In genomic region chr3:23202203-23202920, GRCh38 we compare ENCODE assay signal across 8 cellular contexts. TPM values are rescaled to one million over a fixed set of nuclear protein-coding genes. Genes with fewer than 3 reads are reported as not detected.
DNase-seq lines count a peak whose midpoint lies in the region; ATAC-seq, FAIRE-seq and TF ChIP-seq lines count a peak whose summit lies in the region.

No MANE protein-coding gene starts in this region.

- H3K4me2 ChIP-seq in H1 (ENCODE audit: insufficient read depth in 1 of 2, low read depth in 2 of 2, low read length in 2 of 2): peak overlapping the region; percentile 88 to 93

- no peak overlapping the region for H3K9ac ChIP-seq in SK-N-MC (ENCODE audit: insufficient read length)
- H3K9ac ChIP-seq in H1 (replicated peaks in 1 of 4; ENCODE audit: extremely low read depth in 1 of 4, low read depth in 3 of 4, low read length in 3 of 4): peak overlapping the region in 2 of 4 experiments; percentile 14 to 70; a peak in 4 of 7 replicates

- H4K8ac ChIP-seq in H1 (ENCODE audit: extremely low read depth, insufficient read depth, low read length): peak overlapping the region; percentile 66; the same call in 1 of the 2 replicates

- H3K56ac ChIP-seq in H1 (replicated peaks; ENCODE audit: insufficient read length, low read depth, low read length): no peak overlapping the region

- TF ChIP-seq RAD21 in H1 (IDR thresholded peaks at IDR 0.05 in 1 of 2, conservative IDR thresholded peaks at IDR 0.05 in 1 of 2; ENCODE audit: low read depth in 2 of 2, low read length in 2 of 2): no peak

- TF ChIP-seq CTCF in H1 (IDR thresholded peaks at IDR 0.05; ENCODE audit: control extremely low read depth in 1 of 3, insufficient read depth in 1 of 3, low read depth in 1 of 3, low read length in 3 of 3): no peak
- TF ChIP-seq CTCF in upper lobe of right lung (IDR thresholded peaks at IDR 0.05): no peak

- H3K9me3 ChIP-seq in SK-N-MC (ENCODE audit: low read depth, low read length) (no peaks in the 10 kb centered on the region), H1 (ENCODE audit: insufficient read depth in 2 of 2, low read depth in 1 of 2, low read length in 1 of 2) (no peaks in the 10 kb centered on the region), mononuclear cell (ENCODE audit: low read depth, low read length) (no peaks in the 10 kb centered on the region), upper lobe of right lung (no peaks in the 10 kb centered on the region)

- TF ChIP-seq POLR2A in H1 (IDR thresholded peaks at IDR 0.05; ENCODE audit: control extremely low read depth in 1 of 2, low read depth in 2 of 2, low read length in 2 of 2): no peak

- CTCF ChIA-PET in H1 (lab: Charles Lee; ENCODE audit: partially characterized antibody): interaction anchor here (0.9 kb wide), 1 partner anchor 38 kb away, joined by 3 read pairs; no protein-coding TSS in a partner anchor

- peaks cover 2 to 9% (median 5%) of the 10 kb centered on the region in 4 experiments; a peak in 6 of 7 replicates for H3K4me1 ChIP-seq in H1 (replicated peaks in 1 of 4; ENCODE audit: control insufficient read depth in 3 of 4, insufficient read depth in 4 of 4, low read length in 3 of 4)
- H3K4me1 ChIP-seq in mononuclear cell (ENCODE audit: insufficient read depth, low read length): peaks cover 10% of the 10 kb centered on the region
- peaks cover 21% of the 10 kb centered on the region for H3K4me1 ChIP-seq in upper lobe of right lung

- H3K4me3 ChIP-seq in SK-N-MC: peak overlapping the region; percentile 78
- H3K4me3 ChIP-seq in H1 (ENCODE audit: extremely low read depth in 1 of 4, insufficient read depth in 2 of 4, low read depth in 3 of 4, low read length in 4 of 4): peak overlapping the region; percentile 74 to 98 (median 87)
- H3K4me3 ChIP-seq in mononuclear cell (ENCODE audit: low read length): peak overlapping the region; percentile 66
- H3K4me3 ChIP-seq in upper lobe of right lung: peak overlapping the region; percentile 83

- intact Hi-C loops in upper lobe of right lung (cut with DNase I): no loop called here

- no peak overlapping the region for H2BK120ac ChIP-seq in H1 (replicated peaks; ENCODE audit: low read depth, low read length)

- FAIRE-seq in H1 (lab: Jason Lieb, UNC): no peak

- no peak overlapping the region for H4K91ac ChIP-seq in H1 (replicated peaks; ENCODE audit: insufficient read length, low read length)

- DNase-seq in NCI-H748 (lab: John Stamatoyannopoulos, UW; ENCODE audit: unreplicated experiment) (peak; percentile 24), NCI-H748 treated with DMSO at 0.1 percent for 48 hours (lab: John Stamatoyannopoulos, UW) (no peak), SK-N-MC (ENCODE audit: low read depth, low spot score) (no peak), H1 (ENCODE audit: low read depth in 1 of 2, low spot score in 2 of 2) (peak in 1 of 2 experiments; percentile 81), upper lobe of right lung (no peak), SHP77 (lab: John Stamatoyannopoulos, UW) (no peak)

- no peak overlapping the region for H2AK5ac ChIP-seq in H1 (ENCODE audit: low read depth, low read length)

- H2BK12ac ChIP-seq in H1 (ENCODE audit: low read depth, low read length): no peak overlapping the region

- H3K79me1 ChIP-seq in H1 (ENCODE audit: low read depth, low read length): no peaks in the 10 kb centered on the region; the same call in 1 of the 2 replicates

- H2BK20ac ChIP-seq in H1 (ENCODE audit: low read length): no peak overlapping the region; the same call in 1 of the 2 replicates

- H2BK5ac ChIP-seq in H1 (ENCODE audit: low read depth, low read length): peak overlapping the region; percentile 6; the same call in 1 of the 2 replicates

- H2BK15ac ChIP-seq in H1 (ENCODE audit: low read length): no peak overlapping the region

- WGBS in H1 (ENCODE audit: extremely low coverage in 1 of 2, insufficient coverage in 1 of 2, insufficient read length in 1 of 2, insufficient replicate concordance in 2 of 2, low coverage in 1 of 2, low lambda C conversion rate in 2 of 2, missing lambda C conversion rate in 1 of 2), 2 experiments: 11% methylated on average over 34 of the region's 41 CpGs; no CpG with 5 or more reads in 1 of the 2 experiments

- no peak overlapping the region for H3K14ac ChIP-seq in H1 (ENCODE audit: insufficient read length)

- H3K18ac ChIP-seq in H1 (ENCODE audit: extremely low read depth, low read length): peak overlapping the region; percentile 81; the same call in 1 of the 2 replicates

- H3K27me3 ChIP-seq in H1 (replicated peaks in 1 of 4; ENCODE audit: control insufficient read depth in 3 of 4, extremely low read depth in 1 of 4, insufficient read depth in 3 of 4, low read length in 3 of 4) (peaks cover 0 to 13% (median 8%) of the 10 kb centered on the region in 4 experiments; a peak in 5 of 7 replicates), mononuclear cell (ENCODE audit: insufficient read depth, low read length) (peaks cover 5% of the 10 kb centered on the region), upper lobe of right lung (no peaks in the 10 kb centered on the region)

- no peak overlapping the region for H3K23ac ChIP-seq in H1 (ENCODE audit: insufficient read length)

- peak; percentile 21 for ATAC-seq in HG02763 (IDR thresholded peaks at IDR 0.05; ENCODE audit: unreplicated experiment)
- peak; percentile 45 for ATAC-seq in upper lobe of right lung

- H3K36me3 ChIP-seq in SK-N-MC (ENCODE audit: insufficient read depth, low read length): no peaks in the 10 kb centered on the region
- no peaks in the 10 kb centered on the region for H3K36me3 ChIP-seq in H1 (ENCODE audit: control insufficient read depth in 2 of 4, insufficient read depth in 4 of 4, low read length in 3 of 4)
- H3K36me3 ChIP-seq in upper lobe of right lung: no peaks in the 10 kb centered on the region

- no peak overlapping the region for H3K4ac ChIP-seq in H1 (replicated peaks; ENCODE audit: insufficient read length, low read depth, low read length)

- POLR2A ChIA-PET in H1 (lab: Charles Lee; ENCODE audit: partially characterized antibody): interaction anchor here (0.7 to 1.1 kb wide), 3 partner anchors 9 to 715 kb away, joined by 3 to 6 read pairs (median 5); partner anchors contain the start of genes NKIRAS1 and RPL15

- peak overlapping the region; percentile 99 for H2AFZ ChIP-seq in H1 (ENCODE audit: low read length)

- peaks cover 5% of the 10 kb centered on the region for H3K23me2 ChIP-seq in H1 (ENCODE audit: low read depth, low read length)

- TF ChIP-seq EP300 in H1 (IDR thresholded peaks at IDR 0.05; ENCODE audit: borderline replicate concordance in 1 of 2, low read depth in 2 of 2, low read length in 2 of 2): no peak

- H3K27ac ChIP-seq in SK-N-MC (no peak overlapping the region), H1 (ENCODE audit: low read depth, low read length) (no peak overlapping the region), upper lobe of right lung (peak overlapping the region; percentile 48)

- H4K20me1 ChIP-seq in H1 (replicated peaks in 1 of 2; ENCODE audit: control insufficient read depth in 1 of 2, insufficient read depth in 2 of 2, low read length in 2 of 2): no peaks in the 10 kb centered on the region

- H3K79me2 ChIP-seq in H1 (ENCODE audit: control insufficient read depth in 1 of 2, insufficient read depth in 2 of 2, low read length in 2 of 2): peaks cover 0 to 34% of the 10 kb centered on the region in 2 experiments; a peak in 2 of 4 replicates

- H4K5ac ChIP-seq in H1 (ENCODE audit: insufficient read length, low read depth, low read length): peak overlapping the region; percentile 51

TF ChIP-seq in H1, 55 proteins besides CTCF, POLR2A, EP300 and RAD21 (continues in another document):
- TF ChIP-seq MAFK (IDR thresholded peaks at IDR 0.05; ENCODE audit: low read depth, low read length) (no peak), EZH2 (IDR thresholded peaks at IDR 0.05; ENCODE audit: low read depth, low read length, severe bottlenecking) (no peak), KDM4A (IDR thresholded peaks at IDR 0.05; ENCODE audit: low read depth, low read length, severe bottlenecking) (peak; percentile 39), SAP30 (IDR thresholded peaks at IDR 0.05; ENCODE audit: insufficient read depth, insufficient replicate concordance, low read length) (peak; percentile 79), SIN3A (conservative IDR thresholded peaks at IDR 0.05 in 1 of 2, IDR thresholded peaks at IDR 0.05 in 1 of 2; ENCODE audit: low read depth in 1 of 2, low read length in 2 of 2) (peak; percentile 44 to 78; a peak in 1 of 4 replicates), HDAC6 (IDR thresholded peaks at IDR 0.05; ENCODE audit: low read depth, low read length) (no peak), FOSL1 (IDR thresholded peaks at IDR 0.05; ENCODE audit: insufficient read depth, low read depth, low read length) (no peak), SUZ12 (IDR thresholded peaks at IDR 0.05; ENCODE audit: low read length) (peak; percentile 2; the same call in 1 of the 2 replicates), KDM1A (IDR thresholded peaks at IDR 0.05; ENCODE audit: borderline replicate concordance, low read length) (no peak), SIRT6 (IDR thresholded peaks at IDR 0.05; ENCODE audit: low read length) (no peak), KDM5A (IDR thresholded peaks at IDR 0.05; ENCODE audit: low read length) (no peak), BRCA1 (IDR thresholded peaks at IDR 0.05; ENCODE audit: low read depth, low read length) (no peak), CHD2 (IDR thresholded peaks at IDR 0.05; ENCODE audit: low read length) (no peak)
- TF ChIP-seq, protein P1, sequence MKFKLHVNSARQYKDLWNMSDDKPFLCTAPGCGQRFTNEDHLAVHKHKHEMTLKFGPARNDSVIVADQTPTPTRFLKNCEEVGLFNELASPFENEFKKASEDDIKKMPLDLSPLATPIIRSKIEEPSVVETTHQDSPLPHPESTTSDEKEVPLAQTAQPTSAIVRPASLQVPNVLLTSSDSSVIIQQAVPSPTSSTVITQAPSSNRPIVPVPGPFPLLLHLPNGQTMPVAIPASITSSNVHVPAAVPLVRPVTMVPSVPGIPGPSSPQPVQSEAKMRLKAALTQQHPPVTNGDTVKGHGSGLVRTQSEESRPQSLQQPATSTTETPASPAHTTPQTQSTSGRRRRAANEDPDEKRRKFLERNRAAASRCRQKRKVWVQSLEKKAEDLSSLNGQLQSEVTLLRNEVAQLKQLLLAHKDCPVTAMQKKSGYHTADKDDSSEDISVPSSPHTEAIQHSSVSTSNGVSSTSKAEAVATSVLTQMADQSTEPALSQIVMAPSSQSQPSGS (IDR thresholded peaks at IDR 0.05; ENCODE audit: low read length): no peak

RNA-seq across cellular contexts. Expression of gene UBE2E2, which starts 0.8 kb away (rescaled TPM):
- total RNA-seq in H1 (2021; fragmentation: NEBNext Ultra II Directional; extraction: Animal tissue kit (Norgen Biotek cat#: 25700)): 52.7 and 57.6 TPM in 2 replicates
- 63.0 and 70.6 TPM in 2 replicates for polyA plus RNA-seq in H1 (2011; rRNA removed)
- polyA plus RNA-seq in H1 (2011; cell fraction: cytosol; rRNA removed): 57.8 TPM
- polyA plus RNA-seq in H1 (2011; cell fraction: nucleus; rRNA removed): 27.3 TPM
- polyA plus RNA-seq in H1 (2012, experiment 1 of 2): 23.4 to 32.2 TPM (median 26.8 TPM) in 4 replicates
- 33.8 TPM for polyA plus RNA-seq in H1 (2012, experiment 2 of 2)
- 28.1 TPM for polyA plus RNA-seq in H1 (2013, experiment 1 of 2)
- polyA plus RNA-seq in H1 (2013, experiment 2 of 2): 32.1 TPM
- polyA minus RNA-seq in H1 (2011; rRNA and poly(A)+ RNA removed): 17.9 and 23.6 TPM in 2 replicates
- 25.1 TPM for polyA minus RNA-seq in H1 (2011; cell fraction: cytosol; rRNA and poly(A)+ RNA removed)
- 38.0 TPM for polyA minus RNA-seq in H1 (2011; cell fraction: nucleus; rRNA and poly(A)+ RNA removed)
- total RNA-seq in mononuclear cell: 53.9 TPM
- 45.9 TPM for total RNA-seq in upper lobe of right lung
